ENCODE assay signal across 1 cellular context in the genomic region with DNA sequence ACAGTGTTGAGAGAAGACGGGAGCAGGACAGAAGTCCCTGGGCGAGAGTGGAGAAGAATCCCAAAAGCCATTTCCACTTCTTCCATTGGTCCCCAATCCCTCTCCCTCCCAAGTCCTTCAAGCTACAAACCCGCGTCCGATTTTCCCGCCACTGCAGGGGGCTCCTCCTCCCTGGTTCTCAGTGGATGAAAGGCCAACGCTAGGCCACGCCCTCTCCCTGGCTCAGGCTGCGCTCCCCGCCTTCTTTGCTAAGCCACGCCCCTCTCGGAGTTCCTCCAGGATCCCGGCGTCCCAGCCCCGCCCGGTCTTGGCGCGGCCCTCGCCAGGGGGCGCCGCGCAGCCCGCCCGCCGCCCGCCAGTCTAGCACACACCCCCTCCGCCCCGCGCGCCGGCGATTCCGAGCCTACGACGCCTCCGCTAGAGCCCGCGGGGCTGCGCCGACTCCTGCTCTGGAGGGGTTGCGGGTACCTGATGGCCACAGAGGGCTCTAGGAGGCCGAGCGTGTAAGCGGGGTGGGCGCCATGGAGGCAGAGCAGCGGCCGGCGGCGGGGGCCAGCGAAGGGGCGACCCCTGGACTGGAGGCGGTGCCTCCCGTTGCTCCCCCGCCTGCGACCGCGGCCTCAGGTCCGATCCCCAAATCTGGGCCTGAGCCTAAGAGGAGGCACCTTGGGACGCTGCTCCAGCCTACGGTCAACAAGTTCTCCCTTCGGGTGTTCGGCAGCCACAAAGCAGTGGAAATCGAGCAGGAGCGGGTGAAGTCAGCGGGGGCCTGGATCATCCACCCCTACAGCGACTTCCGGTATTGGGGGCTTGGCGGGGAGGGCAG.
A peak's percentile ranks its signal among the peaks of the same experiment; 100 is the strongest.
TF ChIP-seq lines count a peak whose summit lies in the region.

A gene (plus strand): TSS at position 394 of the 826 bp plus-strand sequence. CDS start 128 bp downstream, at position 522.

TF ChIP-seq in GM12878, 131 proteins besides CTCF, POLR2A, EP300 and RAD21 (continued from another document and continues in another):
- TF ChIP-seq, protein P1, sequence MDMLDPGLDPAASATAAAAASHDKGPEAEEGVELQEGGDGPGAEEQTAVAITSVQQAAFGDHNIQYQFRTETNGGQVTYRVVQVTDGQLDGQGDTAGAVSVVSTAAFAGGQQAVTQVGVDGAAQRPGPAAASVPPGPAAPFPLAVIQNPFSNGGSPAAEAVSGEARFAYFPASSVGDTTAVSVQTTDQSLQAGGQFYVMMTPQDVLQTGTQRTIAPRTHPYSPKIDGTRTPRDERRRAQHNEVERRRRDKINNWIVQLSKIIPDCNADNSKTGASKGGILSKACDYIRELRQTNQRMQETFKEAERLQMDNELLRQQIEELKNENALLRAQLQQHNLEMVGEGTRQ (IDR thresholded peaks at IDR 0.05; ENCODE audit: borderline replicate concordance, low read depth, low read length), result no peak
- no peak for TF ChIP-seq STAT1 (conservative IDR thresholded peaks at IDR 0.05)
- no peak for TF ChIP-seq ZNF217 (IDR thresholded peaks at IDR 0.05)
- TF ChIP-seq CHD4 (IDR thresholded peaks at IDR 0.05), result no peak
- no peak for TF ChIP-seq MYC (IDR thresholded peaks at IDR 0.05; ENCODE audit: insufficient read depth, insufficient read length, insufficient replicate concordance, low read length, severe bottlenecking)
- no peak for TF ChIP-seq SMAD1 (IDR thresholded peaks at IDR 0.05; ENCODE audit: low read depth, partially characterized antibody)
- no peak for TF ChIP-seq RCOR1 (conservative IDR thresholded peaks at IDR 0.05; ENCODE audit: low read depth, low read length)
- no peak for TF ChIP-seq SREBF1 (IDR thresholded peaks at IDR 0.05; ENCODE audit: low read length)
- TF ChIP-seq, protein P2, sequence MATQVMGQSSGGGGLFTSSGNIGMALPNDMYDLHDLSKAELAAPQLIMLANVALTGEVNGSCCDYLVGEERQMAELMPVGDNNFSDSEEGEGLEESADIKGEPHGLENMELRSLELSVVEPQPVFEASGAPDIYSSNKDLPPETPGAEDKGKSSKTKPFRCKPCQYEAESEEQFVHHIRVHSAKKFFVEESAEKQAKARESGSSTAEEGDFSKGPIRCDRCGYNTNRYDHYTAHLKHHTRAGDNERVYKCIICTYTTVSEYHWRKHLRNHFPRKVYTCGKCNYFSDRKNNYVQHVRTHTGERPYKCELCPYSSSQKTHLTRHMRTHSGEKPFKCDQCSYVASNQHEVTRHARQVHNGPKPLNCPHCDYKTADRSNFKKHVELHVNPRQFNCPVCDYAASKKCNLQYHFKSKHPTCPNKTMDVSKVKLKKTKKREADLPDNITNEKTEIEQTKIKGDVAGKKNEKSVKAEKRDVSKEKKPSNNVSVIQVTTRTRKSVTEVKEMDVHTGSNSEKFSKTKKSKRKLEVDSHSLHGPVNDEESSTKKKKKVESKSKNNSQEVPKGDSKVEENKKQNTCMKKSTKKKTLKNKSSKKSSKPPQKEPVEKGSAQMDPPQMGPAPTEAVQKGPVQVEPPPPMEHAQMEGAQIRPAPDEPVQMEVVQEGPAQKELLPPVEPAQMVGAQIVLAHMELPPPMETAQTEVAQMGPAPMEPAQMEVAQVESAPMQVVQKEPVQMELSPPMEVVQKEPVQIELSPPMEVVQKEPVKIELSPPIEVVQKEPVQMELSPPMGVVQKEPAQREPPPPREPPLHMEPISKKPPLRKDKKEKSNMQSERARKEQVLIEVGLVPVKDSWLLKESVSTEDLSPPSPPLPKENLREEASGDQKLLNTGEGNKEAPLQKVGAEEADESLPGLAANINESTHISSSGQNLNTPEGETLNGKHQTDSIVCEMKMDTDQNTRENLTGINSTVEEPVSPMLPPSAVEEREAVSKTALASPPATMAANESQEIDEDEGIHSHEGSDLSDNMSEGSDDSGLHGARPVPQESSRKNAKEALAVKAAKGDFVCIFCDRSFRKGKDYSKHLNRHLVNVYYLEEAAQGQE (IDR thresholded peaks at IDR 0.05; ENCODE audit: low read depth, low read length), result 0 out of 2 replicates have a peak, but pooled peaks have one; percentile 7
- no peak for TF ChIP-seq NR2C2 (IDR thresholded peaks at IDR 0.05; ENCODE audit: borderline replicate concordance, control insufficient read depth, insufficient read length, low read depth)
- TF ChIP-seq POU2F2 (IDR thresholded peaks at IDR 0.05; ENCODE audit: borderline replicate concordance, low read depth, low read length), result no peak
- TF ChIP-seq, protein P3, sequence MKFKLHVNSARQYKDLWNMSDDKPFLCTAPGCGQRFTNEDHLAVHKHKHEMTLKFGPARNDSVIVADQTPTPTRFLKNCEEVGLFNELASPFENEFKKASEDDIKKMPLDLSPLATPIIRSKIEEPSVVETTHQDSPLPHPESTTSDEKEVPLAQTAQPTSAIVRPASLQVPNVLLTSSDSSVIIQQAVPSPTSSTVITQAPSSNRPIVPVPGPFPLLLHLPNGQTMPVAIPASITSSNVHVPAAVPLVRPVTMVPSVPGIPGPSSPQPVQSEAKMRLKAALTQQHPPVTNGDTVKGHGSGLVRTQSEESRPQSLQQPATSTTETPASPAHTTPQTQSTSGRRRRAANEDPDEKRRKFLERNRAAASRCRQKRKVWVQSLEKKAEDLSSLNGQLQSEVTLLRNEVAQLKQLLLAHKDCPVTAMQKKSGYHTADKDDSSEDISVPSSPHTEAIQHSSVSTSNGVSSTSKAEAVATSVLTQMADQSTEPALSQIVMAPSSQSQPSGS (IDR thresholded peaks at IDR 0.05; ENCODE audit: low read length), result no peak
- TF ChIP-seq CHD1 (IDR thresholded peaks at IDR 0.05; ENCODE audit: low read depth, low read length), result no peak
- no peak; the same call in 1 of the 2 replicates for TF ChIP-seq PAX5 (IDR thresholded peaks at IDR 0.05; ENCODE audit: borderline replicate concordance, low read depth, low read length)
- TF ChIP-seq SRF (IDR thresholded peaks at IDR 0.05; ENCODE audit: low read depth in 2 of 2, low read length in 2 of 2), result no peak
- no peak; the same call in 1 of the 2 replicates for TF ChIP-seq HCFC1 (IDR thresholded peaks at IDR 0.05; ENCODE audit: low read length)
- no peak for TF ChIP-seq ZBED1 (IDR thresholded peaks at IDR 0.05; ENCODE audit: borderline replicate concordance)
- no peak for TF ChIP-seq JUNB (IDR thresholded peaks at IDR 0.05)
- TF ChIP-seq ZNF24 (IDR thresholded peaks at IDR 0.05), result no peak
- TF ChIP-seq, protein P4, sequence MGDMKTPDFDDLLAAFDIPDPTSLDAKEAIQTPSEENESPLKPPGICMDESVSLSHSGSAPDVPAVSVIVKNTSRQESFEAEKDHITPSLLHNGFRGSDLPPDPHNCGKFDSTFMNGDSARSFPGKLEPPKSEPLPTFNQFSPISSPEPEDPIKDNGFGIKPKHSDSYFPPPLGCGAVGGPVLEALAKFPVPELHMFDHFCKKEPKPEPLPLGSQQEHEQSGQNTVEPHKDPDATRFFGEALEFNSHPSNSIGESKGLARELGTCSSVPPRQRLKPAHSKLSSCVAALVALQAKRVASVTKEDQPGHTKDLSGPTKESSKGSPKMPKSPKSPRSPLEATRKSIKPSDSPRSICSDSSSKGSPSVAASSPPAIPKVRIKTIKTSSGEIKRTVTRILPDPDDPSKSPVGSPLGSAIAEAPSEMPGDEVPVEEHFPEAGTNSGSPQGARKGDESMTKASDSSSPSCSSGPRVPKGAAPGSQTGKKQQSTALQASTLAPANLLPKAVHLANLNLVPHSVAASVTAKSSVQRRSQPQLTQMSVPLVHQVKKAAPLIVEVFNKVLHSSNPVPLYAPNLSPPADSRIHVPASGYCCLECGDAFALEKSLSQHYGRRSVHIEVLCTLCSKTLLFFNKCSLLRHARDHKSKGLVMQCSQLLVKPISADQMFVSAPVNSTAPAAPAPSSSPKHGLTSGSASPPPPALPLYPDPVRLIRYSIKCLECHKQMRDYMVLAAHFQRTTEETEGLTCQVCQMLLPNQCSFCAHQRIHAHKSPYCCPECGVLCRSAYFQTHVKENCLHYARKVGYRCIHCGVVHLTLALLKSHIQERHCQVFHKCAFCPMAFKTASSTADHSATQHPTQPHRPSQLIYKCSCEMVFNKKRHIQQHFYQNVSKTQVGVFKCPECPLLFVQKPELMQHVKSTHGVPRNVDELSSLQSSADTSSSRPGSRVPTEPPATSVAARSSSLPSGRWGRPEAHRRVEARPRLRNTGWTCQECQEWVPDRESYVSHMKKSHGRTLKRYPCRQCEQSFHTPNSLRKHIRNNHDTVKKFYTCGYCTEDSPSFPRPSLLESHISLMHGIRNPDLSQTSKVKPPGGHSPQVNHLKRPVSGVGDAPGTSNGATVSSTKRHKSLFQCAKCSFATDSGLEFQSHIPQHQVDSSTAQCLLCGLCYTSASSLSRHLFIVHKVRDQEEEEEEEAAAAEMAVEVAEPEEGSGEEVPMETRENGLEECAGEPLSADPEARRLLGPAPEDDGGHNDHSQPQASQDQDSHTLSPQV (IDR thresholded peaks at IDR 0.05), result no peak
- TF ChIP-seq, protein P5, sequence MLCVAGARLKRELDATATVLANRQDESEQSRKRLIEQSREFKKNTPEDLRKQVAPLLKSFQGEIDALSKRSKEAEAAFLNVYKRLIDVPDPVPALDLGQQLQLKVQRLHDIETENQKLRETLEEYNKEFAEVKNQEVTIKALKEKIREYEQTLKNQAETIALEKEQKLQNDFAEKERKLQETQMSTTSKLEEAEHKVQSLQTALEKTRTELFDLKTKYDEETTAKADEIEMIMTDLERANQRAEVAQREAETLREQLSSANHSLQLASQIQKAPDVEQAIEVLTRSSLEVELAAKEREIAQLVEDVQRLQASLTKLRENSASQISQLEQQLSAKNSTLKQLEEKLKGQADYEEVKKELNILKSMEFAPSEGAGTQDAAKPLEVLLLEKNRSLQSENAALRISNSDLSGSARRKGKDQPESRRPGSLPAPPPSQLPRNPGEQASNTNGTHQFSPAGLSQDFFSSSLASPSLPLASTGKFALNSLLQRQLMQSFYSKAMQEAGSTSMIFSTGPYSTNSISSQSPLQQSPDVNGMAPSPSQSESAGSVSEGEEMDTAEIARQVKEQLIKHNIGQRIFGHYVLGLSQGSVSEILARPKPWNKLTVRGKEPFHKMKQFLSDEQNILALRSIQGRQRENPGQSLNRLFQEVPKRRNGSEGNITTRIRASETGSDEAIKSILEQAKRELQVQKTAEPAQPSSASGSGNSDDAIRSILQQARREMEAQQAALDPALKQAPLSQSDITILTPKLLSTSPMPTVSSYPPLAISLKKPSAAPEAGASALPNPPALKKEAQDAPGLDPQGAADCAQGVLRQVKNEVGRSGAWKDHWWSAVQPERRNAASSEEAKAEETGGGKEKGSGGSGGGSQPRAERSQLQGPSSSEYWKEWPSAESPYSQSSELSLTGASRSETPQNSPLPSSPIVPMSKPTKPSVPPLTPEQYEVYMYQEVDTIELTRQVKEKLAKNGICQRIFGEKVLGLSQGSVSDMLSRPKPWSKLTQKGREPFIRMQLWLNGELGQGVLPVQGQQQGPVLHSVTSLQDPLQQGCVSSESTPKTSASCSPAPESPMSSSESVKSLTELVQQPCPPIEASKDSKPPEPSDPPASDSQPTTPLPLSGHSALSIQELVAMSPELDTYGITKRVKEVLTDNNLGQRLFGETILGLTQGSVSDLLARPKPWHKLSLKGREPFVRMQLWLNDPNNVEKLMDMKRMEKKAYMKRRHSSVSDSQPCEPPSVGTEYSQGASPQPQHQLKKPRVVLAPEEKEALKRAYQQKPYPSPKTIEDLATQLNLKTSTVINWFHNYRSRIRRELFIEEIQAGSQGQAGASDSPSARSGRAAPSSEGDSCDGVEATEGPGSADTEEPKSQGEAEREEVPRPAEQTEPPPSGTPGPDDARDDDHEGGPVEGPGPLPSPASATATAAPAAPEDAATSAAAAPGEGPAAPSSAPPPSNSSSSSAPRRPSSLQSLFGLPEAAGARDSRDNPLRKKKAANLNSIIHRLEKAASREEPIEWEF (IDR thresholded peaks at IDR 0.05; ENCODE audit: insufficient replicate concordance, low read depth, low read length), result no peak
- TF ChIP-seq, protein P6, sequence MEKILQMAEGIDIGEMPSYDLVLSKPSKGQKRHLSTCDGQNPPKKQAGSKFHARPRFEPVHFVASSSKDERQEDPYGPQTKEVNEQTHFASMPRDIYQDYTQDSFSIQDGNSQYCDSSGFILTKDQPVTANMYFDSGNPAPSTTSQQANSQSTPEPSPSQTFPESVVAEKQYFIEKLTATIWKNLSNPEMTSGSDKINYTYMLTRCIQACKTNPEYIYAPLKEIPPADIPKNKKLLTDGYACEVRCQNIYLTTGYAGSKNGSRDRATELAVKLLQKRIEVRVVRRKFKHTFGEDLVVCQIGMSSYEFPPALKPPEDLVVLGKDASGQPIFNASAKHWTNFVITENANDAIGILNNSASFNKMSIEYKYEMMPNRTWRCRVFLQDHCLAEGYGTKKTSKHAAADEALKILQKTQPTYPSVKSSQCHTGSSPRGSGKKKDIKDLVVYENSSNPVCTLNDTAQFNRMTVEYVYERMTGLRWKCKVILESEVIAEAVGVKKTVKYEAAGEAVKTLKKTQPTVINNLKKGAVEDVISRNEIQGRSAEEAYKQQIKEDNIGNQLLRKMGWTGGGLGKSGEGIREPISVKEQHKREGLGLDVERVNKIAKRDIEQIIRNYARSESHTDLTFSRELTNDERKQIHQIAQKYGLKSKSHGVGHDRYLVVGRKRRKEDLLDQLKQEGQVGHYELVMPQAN (conservative IDR thresholded peaks at IDR 0.05), result peak; percentile 93
- no peak for TF ChIP-seq ZNF274 (IDR thresholded peaks at IDR 0.05; ENCODE audit: insufficient read depth, insufficient read length)
- TF ChIP-seq ZNF207 (IDR thresholded peaks at IDR 0.05; ENCODE audit: borderline replicate concordance), result no peak
- no peak for TF ChIP-seq ATF7 (IDR thresholded peaks at IDR 0.05; ENCODE audit: low read depth)
- no peak for TF ChIP-seq CHD2 (IDR thresholded peaks at IDR 0.05; ENCODE audit: borderline replicate concordance, low read depth, low read length)
- no peak for TF ChIP-seq FOXK2 (IDR thresholded peaks at IDR 0.05)
- no peak for TF ChIP-seq KLF5 (IDR thresholded peaks at IDR 0.05; ENCODE audit: partially characterized antibody)
- TF ChIP-seq, protein P7, sequence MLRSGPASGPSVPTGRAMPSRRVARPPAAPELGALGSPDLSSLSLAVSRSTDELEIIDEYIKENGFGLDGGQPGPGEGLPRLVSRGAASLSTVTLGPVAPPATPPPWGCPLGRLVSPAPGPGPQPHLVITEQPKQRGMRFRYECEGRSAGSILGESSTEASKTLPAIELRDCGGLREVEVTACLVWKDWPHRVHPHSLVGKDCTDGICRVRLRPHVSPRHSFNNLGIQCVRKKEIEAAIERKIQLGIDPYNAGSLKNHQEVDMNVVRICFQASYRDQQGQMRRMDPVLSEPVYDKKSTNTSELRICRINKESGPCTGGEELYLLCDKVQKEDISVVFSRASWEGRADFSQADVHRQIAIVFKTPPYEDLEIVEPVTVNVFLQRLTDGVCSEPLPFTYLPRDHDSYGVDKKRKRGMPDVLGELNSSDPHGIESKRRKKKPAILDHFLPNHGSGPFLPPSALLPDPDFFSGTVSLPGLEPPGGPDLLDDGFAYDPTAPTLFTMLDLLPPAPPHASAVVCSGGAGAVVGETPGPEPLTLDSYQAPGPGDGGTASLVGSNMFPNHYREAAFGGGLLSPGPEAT (IDR thresholded peaks at IDR 0.05; ENCODE audit: low read depth), result no peak
- TF ChIP-seq MTA3 (IDR thresholded peaks at IDR 0.05; ENCODE audit: borderline replicate concordance, low read length), result no peak
- TF ChIP-seq BRCA1 (IDR thresholded peaks at IDR 0.05; ENCODE audit: low read depth, low read length), result no peak
- TF ChIP-seq, protein P8, sequence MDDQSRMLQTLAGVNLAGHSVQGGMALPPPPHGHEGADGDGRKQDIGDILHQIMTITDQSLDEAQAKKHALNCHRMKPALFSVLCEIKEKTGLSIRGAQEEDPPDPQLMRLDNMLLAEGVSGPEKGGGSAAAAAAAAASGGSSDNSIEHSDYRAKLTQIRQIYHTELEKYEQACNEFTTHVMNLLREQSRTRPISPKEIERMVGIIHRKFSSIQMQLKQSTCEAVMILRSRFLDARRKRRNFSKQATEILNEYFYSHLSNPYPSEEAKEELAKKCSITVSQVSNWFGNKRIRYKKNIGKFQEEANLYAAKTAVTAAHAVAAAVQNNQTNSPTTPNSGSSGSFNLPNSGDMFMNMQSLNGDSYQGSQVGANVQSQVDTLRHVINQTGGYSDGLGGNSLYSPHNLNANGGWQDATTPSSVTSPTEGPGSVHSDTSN (IDR thresholded peaks at IDR 0.05; ENCODE audit: insufficient replicate concordance, low read depth, low read length), result no peak
- TF ChIP-seq NR2C1 (IDR thresholded peaks at IDR 0.05), result no peak
- no peak for TF ChIP-seq BCL11A (IDR thresholded peaks at IDR 0.05; ENCODE audit: low read depth, low read length)
- no peak for TF ChIP-seq NBN (IDR thresholded peaks at IDR 0.05)
